ENCODE assay signal across 25 cellular contexts in genomic region chr6:157657754-157658153, GRCh38.
DNase-seq lines count a peak whose midpoint lies in the region; ATAC-seq, FAIRE-seq and TF ChIP-seq lines count a peak whose summit lies in the region.
"Had no signal": no experiment of that assay in that cellular context is flagged by ENCODE, and none has a peak within 500 bp of the region (broad histone marks: within the 10 kb centered on the region; RNA-seq: fewer than 3 reads in every experiment).

No MANE protein-coding gene starts in this region.

- no peak overlapping the region for H3K9ac ChIP-seq in HepG2 (ENCODE audit: insufficient read depth, low read depth, low read length)
- no peak overlapping the region for H3K9ac ChIP-seq in K562 (ENCODE audit: insufficient read depth in 1 of 2, low read depth in 2 of 2, low read length in 2 of 2)

- POLR2A ChIA-PET in HepG2 (lab: Yijun Ruan, JAX) = no interaction called here
- POLR2A ChIA-PET in K562 (lab: Yijun Ruan, JAX) = no interaction called here

- FAIRE-seq in HepG2 (lab: Jason Lieb, UNC) (no peak), K562 (lab: Jason Lieb, UNC) (no peak)
- FAIRE-seq: A204.1, GM12878 had no signal

- TF ChIP-seq RAD21 in HepG2 (CRISPR knock-in tag; IDR thresholded peaks at IDR 0.05) = no peak
- TF ChIP-seq RAD21 in K562 (CRISPR knock-in tag; conservative IDR thresholded peaks at IDR 0.05 in 1 of 2, IDR thresholded peaks at IDR 0.05 in 1 of 2) = no peak

- TF ChIP-seq CTCF in HepG2 (CRISPR knock-in tag; IDR thresholded peaks at IDR 0.05) (no peak), right lobe of liver (IDR thresholded peaks at IDR 0.05) (no peak), K562 (IDR thresholded peaks at IDR 0.05 in 2 of 3, conservative IDR thresholded peaks at IDR 0.05 in 1 of 3; ENCODE audit: insufficient read depth in 2 of 3, low read depth in 1 of 3, low read length in 3 of 3) (no peak), vagina (IDR thresholded peaks at IDR 0.05) (no peak)

- DNase-seq in HepG2 (ENCODE audit: low spot score) (no peak), right lobe of liver (no peak), NCI-H524 treated with DMSO at 0.1 percent for 48 hours (lab: John Stamatoyannopoulos, UW) (peak; percentile 89), K562 (ENCODE audit: extremely low read depth in 1 of 4, low spot score in 3 of 4) (no peak), vagina (ENCODE audit: extremely low spot score in 2 of 2) (no peak), hepatic stellate cell (ENCODE audit: low spot score) (no peak), NCI-H774 (lab: John Stamatoyannopoulos, UW) (no peak)
- DNase-seq: ACHN; BE2C; Caco-2; CD4-positive, alpha-beta T cell; DMS53; DND-41; EL; GOT3; H7; HFFc6; IMR-90; KBM-7 had no signal

- no TSS peak for BruUV-seq in HepG2 (replicated peaks; lab: Mats Ljungman, UMichigan)
- BruUV-seq in K562 (replicated peaks; lab: Mats Ljungman, UMichigan) = no TSS peak

- H3K27me3 ChIP-seq in HepG2 (ENCODE audit: control insufficient read depth in 1 of 2, insufficient read depth in 2 of 2, low read length in 2 of 2) (no peaks in the 10 kb centered on the region), right lobe of liver (no peaks in the 10 kb centered on the region), K562 (ENCODE audit: control insufficient read depth in 2 of 2, insufficient read depth in 2 of 2, low read length in 2 of 2) (no peaks in the 10 kb centered on the region), vagina (no peaks in the 10 kb centered on the region)
- H3K27me3 ChIP-seq: BE2C had no signal

- H3K27ac ChIP-seq in HepG2 (ENCODE audit: extremely low read length, insufficient read depth, low read length) = no peak overlapping the region
- H3K27ac ChIP-seq in right lobe of liver = no peak overlapping the region
- no peak overlapping the region for H3K27ac ChIP-seq in K562 (ENCODE audit: extremely low read depth, low read depth, low read length)
- H3K27ac ChIP-seq in vagina = peak overlapping the region; percentile 6
- H3K27ac ChIP-seq: C4-2B, HL-60 had no signal

- in situ Hi-C loops in HepG2 (cut with HindIII; ENCODE audit: extremely low pct_ligation_motif_present, low pct_unique_long_range_greater_than_20kb) (no loop called here), K562 (cut with MboI) (no loop called here)

- peaks cover 2% of the 10 kb centered on the region for H3K9me1 ChIP-seq in K562 (ENCODE audit: control insufficient read depth, insufficient read depth, low read length)

- TF ChIP-seq POLR2A in HepG2 (IDR thresholded peaks at IDR 0.05; ENCODE audit: insufficient read depth in 1 of 2, low read depth in 2 of 2, low read length in 2 of 2) (no peak), right lobe of liver (IDR thresholded peaks at IDR 0.05) (no peak), K562 (conservative IDR thresholded peaks at IDR 0.05) (no peak), vagina (IDR thresholded peaks at IDR 0.05) (no peak)

- H3K4me1 ChIP-seq in HepG2 (ENCODE audit: insufficient read depth, low read length) (no peaks in the 10 kb centered on the region), right lobe of liver (no peaks in the 10 kb centered on the region), K562 (replicated peaks in 1 of 2; ENCODE audit: control insufficient read depth in 2 of 2, insufficient read depth in 2 of 2, low read length in 2 of 2) (no peaks in the 10 kb centered on the region; a peak in 1 of 5 replicates), vagina (peaks cover 5% of the 10 kb centered on the region)
- H3K4me1 ChIP-seq: Caco-2 had no signal

- H3K79me2 ChIP-seq in HepG2 (ENCODE audit: insufficient read depth, low read length) (no peaks in the 10 kb centered on the region), K562 (ENCODE audit: control insufficient read depth, insufficient read depth, low read length) (no peaks in the 10 kb centered on the region)

- H3K36me3 ChIP-seq in HepG2 (replicated peaks in 1 of 2; ENCODE audit: control insufficient read depth in 1 of 2, insufficient read depth in 2 of 2, low read length in 2 of 2) = 0 out of 5 replicates have a peak, but pooled peaks cover 2 to 5% of the 10 kb centered on the region in 2 experiments
- no peaks in the 10 kb centered on the region for H3K36me3 ChIP-seq in right lobe of liver
- peaks cover 25% of the 10 kb centered on the region for H3K36me3 ChIP-seq in K562 (ENCODE audit: control insufficient read depth, insufficient read depth, low read length)
- no peaks in the 10 kb centered on the region for H3K36me3 ChIP-seq in vagina
- H3K36me3 ChIP-seq: BE2C had no signal

- H3K9me3 ChIP-seq in HepG2 (ENCODE audit: low read length) (no peaks in the 10 kb centered on the region), right lobe of liver (no peaks in the 10 kb centered on the region), K562 (replicated peaks; ENCODE audit: control insufficient read depth, insufficient read depth, low read depth, low read length) (no peaks in the 10 kb centered on the region), vagina (no peaks in the 10 kb centered on the region)
- H3K9me3 ChIP-seq: BE2C, Caco-2 had no signal

- H4K20me1 ChIP-seq in HepG2 (ENCODE audit: insufficient read depth, low read length) (no peaks in the 10 kb centered on the region), K562 (replicated peaks; ENCODE audit: control insufficient read depth, insufficient read depth, low read length) (no peaks in the 10 kb centered on the region)

- no peak overlapping the region for H3K4me2 ChIP-seq in HepG2 (ENCODE audit: low read depth, low read length)
- H3K4me2 ChIP-seq in K562 (ENCODE audit: insufficient read depth, low read length) = no peak overlapping the region

- ATAC-seq in HepG2 (no peak), right lobe of liver (no peak), K562 (no peak), GM18520 (IDR thresholded peaks at IDR 0.05; ENCODE audit: unreplicated experiment) (no peak)
- ATAC-seq: GM12878, HCT116 had no signal

- H2AFZ ChIP-seq in HepG2 (ENCODE audit: low read length) = no peak overlapping the region
- H2AFZ ChIP-seq in K562 (ENCODE audit: low read depth, low read length) = no peak overlapping the region

- no peak for TF ChIP-seq EP300 in HepG2 (IDR thresholded peaks at IDR 0.05; ENCODE audit: low read depth in 2 of 2, low read length in 2 of 2)
- TF ChIP-seq EP300 in HepG2 (CRISPR knock-in tag; IDR thresholded peaks at IDR 0.05; ENCODE audit: borderline replicate concordance) = no peak
- no peak for TF ChIP-seq EP300 in K562 (IDR thresholded peaks at IDR 0.05; ENCODE audit: low read length)

- H3K4me3 ChIP-seq in HepG2 (replicated peaks in 1 of 3; ENCODE audit: insufficient read depth in 1 of 3, low read depth in 2 of 3, low read length in 3 of 3) (no peak overlapping the region), right lobe of liver (no peak overlapping the region), K562 (no peak overlapping the region), vagina (no peak overlapping the region)
- H3K4me3 ChIP-seq: GM12878 had no signal

- CTCF ChIA-PET in HepG2 (lab: Yijun Ruan, JAX; ENCODE audit: low intra/inter-chr PET ratio, low total read pairs) (no interaction called here), K562 (lab: Yijun Ruan, JAX; ENCODE audit: low intra/inter-chr PET ratio) (interaction anchor here (0.5 kb wide), 1 partner anchor 343 kb away, joined by 3 read pairs; no protein-coding TSS in a partner anchor)

- WGBS in HepG2 (ENCODE audit: low lambda C conversion rate) = 98% methylated on average over 5 of the region's 5 CpGs
- 94% methylated on average over 5 of the region's 5 CpGs for WGBS in right lobe of liver (ENCODE audit: insufficient coverage, low coverage, low lambda C conversion rate, missing lambda C conversion rate)
- 95% methylated on average over 5 of the region's 5 CpGs for WGBS in K562 (ENCODE audit: insufficient coverage, low coverage, missing lambda C conversion rate)

- intact Hi-C loops in HepG2 (cut with micrococcal nuclease; ENCODE audit: unreplicated experiment) (no loop called here), right lobe of liver (cut with DNase I) (no loop called here), K562 (cut with micrococcal nuclease) (no loop called here), vagina (cut with DNase I) (no loop called here)

TF ChIP-seq in HepG2, 621 proteins besides CTCF, POLR2A, EP300 and RAD21:
- peak; percentile 68 for TF ChIP-seq ZNF629 (CRISPR knock-in tag; conservative IDR thresholded peaks at IDR 0.05)
- TF ChIP-seq FUBP1 (CRISPR knock-in tag; IDR thresholded peaks at IDR 0.05; ENCODE audit: borderline replicate concordance) = no peak

TF ChIP-seq in K562, 482 proteins besides CTCF, POLR2A, EP300 and RAD21 (continues in another document):
- TF ChIP-seq BCOR (IDR thresholded peaks at IDR 0.05) = peak; percentile 73
- peak; percentile 83 for TF ChIP-seq RBM25 (IDR thresholded peaks at IDR 0.05; ENCODE audit: low read depth, low read length, severe bottlenecking)
- TF ChIP-seq CBX2 (IDR thresholded peaks at IDR 0.05; ENCODE audit: insufficient read depth, low read length, poor library complexity, severe bottlenecking) = no peak
- TF ChIP-seq, protein P1, sequence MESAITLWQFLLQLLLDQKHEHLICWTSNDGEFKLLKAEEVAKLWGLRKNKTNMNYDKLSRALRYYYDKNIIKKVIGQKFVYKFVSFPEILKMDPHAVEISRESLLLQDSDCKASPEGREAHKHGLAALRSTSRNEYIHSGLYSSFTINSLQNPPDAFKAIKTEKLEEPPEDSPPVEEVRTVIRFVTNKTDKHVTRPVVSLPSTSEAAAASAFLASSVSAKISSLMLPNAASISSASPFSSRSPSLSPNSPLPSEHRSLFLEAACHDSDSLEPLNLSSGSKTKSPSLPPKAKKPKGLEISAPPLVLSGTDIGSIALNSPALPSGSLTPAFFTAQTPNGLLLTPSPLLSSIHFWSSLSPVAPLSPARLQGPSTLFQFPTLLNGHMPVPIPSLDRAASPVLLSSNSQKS (CRISPR knock-in tag; IDR thresholded peaks at IDR 0.05) = no peak
- no peak for TF ChIP-seq ATF4 (CRISPR knock-in tag; IDR thresholded peaks at IDR 0.05)
- no peak for TF ChIP-seq ZNF24 (IDR thresholded peaks at IDR 0.05)
- no peak for TF ChIP-seq GATAD2B (IDR thresholded peaks at IDR 0.05; ENCODE audit: borderline replicate concordance)
- TF ChIP-seq ESRRA (IDR thresholded peaks at IDR 0.05; ENCODE audit: borderline replicate concordance, low read depth) = peak; percentile 94
- peak; percentile 47; the same call in 1 of the 2 replicates for TF ChIP-seq ADNP (tag; IDR thresholded peaks at IDR 0.05)

Comparison
In these comparisons a context has a peak if more than half of its experiments do, and no peak if none do; other contexts are left out.
1. Of the 241 proteins assayed by ChIP-seq in both HepG2 and K562: peak only in HepG2: none; only in K562: ADNP and ESRRA; in both: none; in neither: 239.